In genomic region chr5:132750471-132751230, GRCh38 we compare ENCODE assay signal across 12 cellular contexts. TPM values are rescaled to one million over a fixed set of nuclear protein-coding genes. Genes with fewer than 3 reads are reported as not detected.
A peak's percentile ranks its signal among the peaks of the same experiment; 100 is the strongest.
DNase-seq lines count a peak whose midpoint lies in the region; ATAC-seq, FAIRE-seq and TF ChIP-seq lines count a peak whose summit lies in the region.
"Had no signal": no experiment of that assay in that cellular context is flagged by ENCODE, and none has a peak within 500 bp of the region (broad histone marks: within the 10 kb centered on the region; RNA-seq: fewer than 3 reads in every experiment).

No MANE protein-coding gene starts in this region.

- no TSS peak for BruUV-seq in MCF 10A (replicated peaks; lab: Mats Ljungman, UMichigan)

- POLR2A ChIA-PET in MCF 10A (lab: Yijun Ruan, JAX), result interaction anchor here (3.8 kb wide), 1 partner anchor 13 kb away, joined by 10 read pairs; the partner anchor contains the start of gene KIF3A

- H3K27ac Mint-ChIP-seq in natural killer cell treated with Interleukin-12 subunit alpha and Interleukin-12 subunit beta and Interleukin-15 and Interleukin-18, amount 100 ng/mL, for 72 hours, result peak overlapping the region in 1 of 2 donors; percentile 74
- no peak overlapping the region for H3K27ac Mint-ChIP-seq in MCF 10A (ENCODE audit: low read depth, unreplicated experiment)
- H3K27ac Mint-ChIP-seq: HFFc6 had no signal

- H3K36me3 ChIP-seq in bronchial epithelial cell (ENCODE audit: control insufficient read depth, insufficient read depth, low read length), result no peaks in the 10 kb centered on the region
- H3K36me3 ChIP-seq: Peyer's patch had no signal

- H3K4me3 Mint-ChIP-seq in natural killer cell treated with Interleukin-12 subunit alpha and Interleukin-12 subunit beta and Interleukin-15 and Interleukin-18, amount 100 ng/mL, for 72 hours, result no peak overlapping the region
- no peak overlapping the region for H3K4me3 Mint-ChIP-seq in MCF 10A (ENCODE audit: unreplicated experiment)
- H3K4me3 Mint-ChIP-seq: HFFc6 had no signal

- CTCF ChIA-PET in MCF 10A (lab: Yijun Ruan, JAX), result interaction anchor here (0.6 to 1.4 kb wide), 2 partner anchors 34 to 70 kb away, joined by 3 to 11 read pairs; no protein-coding TSS in a partner anchor

- peaks cover 0 to 22% of the 10 kb centered on the region in 2 donors for H3K4me1 Mint-ChIP-seq in natural killer cell treated with Interleukin-12 subunit alpha and Interleukin-12 subunit beta and Interleukin-15 and Interleukin-18, amount 100 ng/mL, for 72 hours (ENCODE audit: low read depth in 2 of 2)
- H3K4me1 Mint-ChIP-seq in MCF 10A (ENCODE audit: insufficient read depth, unreplicated experiment), result no peaks in the 10 kb centered on the region

- TF ChIP-seq CTCF in bronchial epithelial cell (IDR thresholded peaks at IDR 0.05; ENCODE audit: insufficient read depth, low read length, severe bottlenecking), result no peak
- no peak for TF ChIP-seq CTCF in MCF 10A (IDR thresholded peaks at IDR 0.05; ENCODE audit: unreplicated experiment)

- peaks cover 2 to 8% of the 10 kb centered on the region in 2 donors for H3K27me3 Mint-ChIP-seq in natural killer cell treated with Interleukin-12 subunit alpha and Interleukin-12 subunit beta and Interleukin-15 and Interleukin-18, amount 100 ng/mL, for 72 hours
- peaks cover 2% of the 10 kb centered on the region for H3K27me3 Mint-ChIP-seq in MCF 10A (ENCODE audit: insufficient read depth, unreplicated experiment)

- no peaks in the 10 kb centered on the region for H3K9me3 Mint-ChIP-seq in natural killer cell treated with Interleukin-12 subunit alpha and Interleukin-12 subunit beta and Interleukin-15 and Interleukin-18, amount 100 ng/mL, for 72 hours
- H3K9me3 Mint-ChIP-seq in MCF 10A (ENCODE audit: unreplicated experiment), result no peaks in the 10 kb centered on the region
- H3K9me3 Mint-ChIP-seq: HFFc6 had no signal

- H3K4me3 ChIP-seq in bronchial epithelial cell (ENCODE audit: low read depth, low read length), result no peak overlapping the region
- H3K4me3 ChIP-seq: Peyer's patch had no signal

- intact Hi-C loops in MCF 10A (cut with micrococcal nuclease), result no loop called here

- ATAC-seq in GM18907 (IDR thresholded peaks at IDR 0.05; ENCODE audit: unreplicated experiment) (peak; percentile 49), HG03108 (IDR thresholded peaks at IDR 0.05; ENCODE audit: unreplicated experiment) (peak; percentile 60)
- no peak for ATAC-seq in natural killer cell treated with Interleukin-12 subunit alpha and Interleukin-12 subunit beta and Interleukin-15 and Interleukin-18, amount 100 ng/mL, for 72 hours

- FAIRE-seq in GM12891 (lab: Jason Lieb, UNC), result peak; percentile 77
- FAIRE-seq in bronchial epithelial cell (lab: Jason Lieb, UNC), result peak; percentile 18
- FAIRE-seq: endometrium had no signal

- DNase-seq in GM12891 (ENCODE audit: insufficient read length, low spot score) (no peak), bronchial epithelial cell (ENCODE audit: low read depth) (no peak), MCF 10A (ENCODE audit: unreplicated experiment) (no peak)
- DNase-seq in stimulated activated naive CD4-positive, alpha-beta T cell (lab: John Stamatoyannopoulos, UW), result no peak
- DNase-seq in natural killer cell treated with Interleukin-12 subunit alpha and Interleukin-12 subunit beta and Interleukin-15 and Interleukin-18, amount 100 ng/mL, for 72 hours (ENCODE audit: low spot score), result no peak
- DNase-seq: activated CD4-positive, CD25-positive, alpha-beta regulatory T cell treated with anti-CD3 and anti-CD28 coated beads, Interleukin-2, amount 50 U/mL, for 72 hours; amniotic stem cell; HFFc6; Peyer's patch had no signal

- no peaks in the 10 kb centered on the region for H3K27me3 ChIP-seq in bronchial epithelial cell (ENCODE audit: control insufficient read depth, insufficient read depth, low read length)

- no peaks in the 10 kb centered on the region for H3K36me3 Mint-ChIP-seq in natural killer cell treated with Interleukin-12 subunit alpha and Interleukin-12 subunit beta and Interleukin-15 and Interleukin-18, amount 100 ng/mL, for 72 hours
- no peaks in the 10 kb centered on the region for H3K36me3 Mint-ChIP-seq in MCF 10A (ENCODE audit: insufficient read depth, unreplicated experiment)

- TF ChIP-seq POLR2A in GM12891 (IDR thresholded peaks at IDR 0.05; ENCODE audit: low read depth, low read length), result no peak

TF ChIP-seq in GM12891, 5 proteins besides CTCF, POLR2A, EP300 and RAD21:
- no peak for TF ChIP-seq POU2F2 (IDR thresholded peaks at IDR 0.05; ENCODE audit: low read depth, low read length)
- no peak for TF ChIP-seq TAF1 (IDR thresholded peaks at IDR 0.05; ENCODE audit: low read depth, low read length)
- no peak for TF ChIP-seq SPI1 (IDR thresholded peaks at IDR 0.05; ENCODE audit: low read depth, low read length)
- no peak for TF ChIP-seq PAX5 (IDR thresholded peaks at IDR 0.05; ENCODE audit: insufficient read depth, low read length, severe bottlenecking)
- no peak for TF ChIP-seq POLR2AphosphoS5 (IDR thresholded peaks at IDR 0.05; ENCODE audit: low read depth, low read length)

RNA-seq across cellular contexts. Expression of gene CCNI2, which starts 3.4 kb away (rescaled TPM):
- polyA plus RNA-seq in GM12891 (2012; ENCODE audit: low read depth, missing spikeins), result 5.4 TPM
- total RNA-seq in bronchial epithelial cell, result 0.26 TPM in 1 of 2 replicates, not detected in the other
- total RNA-seq in natural killer cell treated with Interleukin-12 subunit alpha and Interleukin-12 subunit beta and Interleukin-15 and Interleukin-18, amount 100 ng/mL, for 72 hours, result 1 to 10 TPM; 1.1 to 3.9 TPM
- 0.12 and 0.16 TPM in 2 replicates for total RNA-seq in MCF 10A (2022)
- total RNA-seq: HFFc6 had no signal

RNA-seq across cellular contexts. Expression of gene KIF3A, which starts 13.3 kb away (rescaled TPM):
- polyA plus RNA-seq in GM12891 (2012; ENCODE audit: low read depth, missing spikeins), result 8.6 TPM
- total RNA-seq in bronchial epithelial cell (6.8 and 9.9 TPM in 2 replicates), MCF 10A (2022) (23.9 and 31.5 TPM in 2 replicates)
- total RNA-seq in natural killer cell treated with Interleukin-12 subunit alpha and Interleukin-12 subunit beta and Interleukin-15 and Interleukin-18, amount 100 ng/mL, for 72 hours, result 10 to 100 TPM; 17.4 to 34.5 TPM

RNA-seq across cellular contexts. Expression of gene SEPTIN8, which starts 26.4 kb away (rescaled TPM):
- polyA plus RNA-seq in GM12891 (2012; ENCODE audit: low read depth, missing spikeins), result 24.6 TPM
- total RNA-seq in bronchial epithelial cell (22.6 and 27.4 TPM in 2 replicates), MCF 10A (2022) (34.8 and 53.1 TPM in 2 replicates)
- total RNA-seq in natural killer cell treated with Interleukin-12 subunit alpha and Interleukin-12 subunit beta and Interleukin-15 and Interleukin-18, amount 100 ng/mL, for 72 hours, result 10 to 100 TPM; 16.2 to 30.4 TPM

Comparison
In these comparisons a context has a peak if more than half of its experiments do, and no peak if none do; other contexts are left out.
1. ATAC-seq: peak in GM18907 (single experiment) and HG03108 (single experiment); none in natural killer cell treated with Interleukin-12 subunit alpha and Interleukin-12 subunit beta and Interleukin-15 and Interleukin-18, amount 100 ng/mL, for 72 hours (0 of 2).